Comparison of ENCODE assay signal across 18 cellular contexts in the genomic region with DNA sequence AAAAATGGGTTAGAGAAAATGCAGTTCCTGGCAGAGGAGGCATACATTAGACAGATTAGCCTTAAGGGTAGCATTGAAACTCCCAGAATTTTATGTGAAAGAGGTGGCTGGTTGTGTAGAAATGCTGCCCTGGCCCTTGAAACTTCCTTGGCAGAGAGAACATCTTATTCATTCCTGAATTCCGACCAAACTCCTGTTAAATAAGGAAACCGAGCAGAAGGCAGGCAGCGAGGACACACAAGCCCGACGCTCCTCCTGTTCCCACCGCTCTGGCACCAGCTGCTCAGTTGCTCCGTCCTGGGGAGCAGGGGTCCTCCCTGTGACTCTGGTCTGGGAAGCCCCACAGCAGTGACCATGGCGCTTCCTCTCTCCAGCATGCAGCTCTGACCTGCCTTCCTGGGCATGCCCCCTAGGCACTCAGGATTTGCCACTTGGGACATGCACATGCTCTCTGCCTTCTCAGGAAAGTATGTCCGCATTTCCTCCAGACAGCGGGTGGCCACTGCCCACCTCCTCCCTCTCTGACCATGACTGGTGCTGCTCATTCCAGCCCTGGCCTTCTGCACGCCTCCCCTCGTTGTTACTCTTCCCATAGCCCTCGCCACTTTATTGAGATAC. TPM values are rescaled to one million over a fixed set of nuclear protein-coding genes. Genes with fewer than 3 reads are reported as not detected.
DNase-seq lines count a peak whose midpoint lies in the region; FAIRE-seq and TF ChIP-seq lines count a peak whose summit lies in the region.
"Had no signal": no experiment of that assay in that cellular context is flagged by ENCODE, and none has a peak within 500 bp of the region (broad histone marks: within the 10 kb centered on the region; RNA-seq: fewer than 3 reads in every experiment).

No MANE protein-coding gene starts in this region.

- H2AFZ ChIP-seq in Karpas-422 (ENCODE audit: low read length) = no peak overlapping the region

- H3K9me3 Mint-ChIP-seq in HFFc6 (no peaks in the 10 kb centered on the region), glutamatergic neuron (ENCODE audit: unreplicated experiment) (peaks cover 8% of the 10 kb centered on the region)

- no peak overlapping the region for H3K9ac ChIP-seq in Karpas-422 (ENCODE audit: low read length)

- H3K9me3 ChIP-seq in suprapubic skin = no peaks in the 10 kb centered on the region
- no peaks in the 10 kb centered on the region for H3K9me3 ChIP-seq in Karpas-422 (ENCODE audit: low read length)
- H3K9me3 ChIP-seq: testis had no signal

- H3K4me2 ChIP-seq in Karpas-422 (ENCODE audit: low read depth, low read length, poor library complexity, severe bottlenecking) = no peak overlapping the region

- H3K4me3 Mint-ChIP-seq in HFFc6 = peak overlapping the region; percentile 52
- H3K4me3 Mint-ChIP-seq in glutamatergic neuron (ENCODE audit: unreplicated experiment) = no peak overlapping the region
- H3K4me3 Mint-ChIP-seq: CD4-positive, CD25-positive, alpha-beta regulatory T cell; naive thymus-derived CD8-positive, alpha-beta T cell had no signal

- 48% methylated on average over 13 of the region's 13 CpGs for WGBS in suprapubic skin

- TF ChIP-seq CTCF in HFFc6 (IDR thresholded peaks at IDR 0.05) (no peak), bronchial epithelial cell (IDR thresholded peaks at IDR 0.05; ENCODE audit: insufficient read depth, low read length, severe bottlenecking) (no peak), glutamatergic neuron (IDR thresholded peaks at IDR 0.05; ENCODE audit: partially characterized antibody, unreplicated experiment) (no peak), suprapubic skin (IDR thresholded peaks at IDR 0.05) (no peak)

- H3K27me3 ChIP-seq in bronchial epithelial cell (ENCODE audit: control insufficient read depth, insufficient read depth, low read length) = no peaks in the 10 kb centered on the region
- no peaks in the 10 kb centered on the region for H3K27me3 ChIP-seq in suprapubic skin
- no peaks in the 10 kb centered on the region for H3K27me3 ChIP-seq in Karpas-422 (ENCODE audit: low read length)
- H3K27me3 ChIP-seq: testis had no signal

- H3K36me3 Mint-ChIP-seq in HFFc6 (ENCODE audit: low read depth) (peaks cover 18% of the 10 kb centered on the region), glutamatergic neuron (ENCODE audit: unreplicated experiment) (peaks cover 18% of the 10 kb centered on the region)

- H3K4me3 ChIP-seq in bronchial epithelial cell (ENCODE audit: low read depth, low read length) (no peak overlapping the region), suprapubic skin (peak overlapping the region; percentile 5), Karpas-422 (ENCODE audit: low read length) (no peak overlapping the region)
- H3K4me3 ChIP-seq: SK-N-MC, testis had no signal

- TF ChIP-seq POLR2A in suprapubic skin (IDR thresholded peaks at IDR 0.05) = no peak

- H3K4me1 ChIP-seq in suprapubic skin = peaks cover 12% of the 10 kb centered on the region
- H3K4me1 ChIP-seq in Karpas-422 (ENCODE audit: low read length) = no peaks in the 10 kb centered on the region
- H3K4me1 ChIP-seq: testis had no signal

- H3K4me1 Mint-ChIP-seq in HFFc6 (ENCODE audit: low read depth) (peaks cover 32% of the 10 kb centered on the region), glutamatergic neuron (ENCODE audit: low read depth, unreplicated experiment) (peaks cover 28% of the 10 kb centered on the region)

- H4K20me1 ChIP-seq in Karpas-422 (ENCODE audit: insufficient read depth, low read depth, low read length) = no peaks in the 10 kb centered on the region

- peak overlapping the region; percentile 72 for H3K27ac Mint-ChIP-seq in HFFc6
- peak overlapping the region; percentile 19 for H3K27ac Mint-ChIP-seq in glutamatergic neuron (ENCODE audit: unreplicated experiment)
- H3K27ac Mint-ChIP-seq: CD4-positive, CD25-positive, alpha-beta regulatory T cell; naive thymus-derived CD8-positive, alpha-beta T cell had no signal

- TF ChIP-seq EP300 in suprapubic skin (IDR thresholded peaks at IDR 0.05) = no peak

- H3K9me2 ChIP-seq in Karpas-422 (replicated peaks; ENCODE audit: insufficient read depth, low read length) = no peaks in the 10 kb centered on the region

- DNase-seq in HFFc6 (peak; percentile 26), bronchial epithelial cell (ENCODE audit: low read depth) (no peak), glutamatergic neuron (no peak), suprapubic skin (ENCODE audit: low spot score in 2 of 2) (no peak), Karpas-422 (no peak), NCI-H1092 treated with DMSO at 0.1 percent for 48 hours (lab: John Stamatoyannopoulos, UW) (no peak), NCI-H146 treated with DMSO at 0.1 percent for 48 hours (lab: John Stamatoyannopoulos, UW; ENCODE audit: unreplicated experiment) (no peak)
- DNase-seq: activated CD4-positive, alpha-beta T cell treated with anti-CD3 and anti-CD28 coated beads, Interleukin-2, amount 50 U/mL, for 4 hours; activated T-cell treated with anti-CD3 and anti-CD28 coated beads, Interleukin-2, amount 50 U/mL, for 48 hours; CD4-positive, CD25-positive, alpha-beta regulatory T cell; left ventricle myocardium superior; naive thymus-derived CD8-positive, alpha-beta T cell; NCI-H187; NCI-H510A treated with DMSO at 0.1 percent for 48 hours; retina; testis had no signal

- H3K27ac ChIP-seq in suprapubic skin (no peak overlapping the region), Karpas-422 (ENCODE audit: low read length) (no peak overlapping the region)
- H3K27ac ChIP-seq: SK-N-MC, testis had no signal

- FAIRE-seq in bronchial epithelial cell (lab: Jason Lieb, UNC) = peak; percentile 66
- FAIRE-seq: H54 had no signal

- H3K79me2 ChIP-seq in Karpas-422 (ENCODE audit: low read length) = no peaks in the 10 kb centered on the region

- no peaks in the 10 kb centered on the region for H3K36me3 ChIP-seq in bronchial epithelial cell (ENCODE audit: control insufficient read depth, insufficient read depth, low read length)
- H3K36me3 ChIP-seq in suprapubic skin = no peaks in the 10 kb centered on the region
- no peaks in the 10 kb centered on the region for H3K36me3 ChIP-seq in Karpas-422 (ENCODE audit: insufficient read depth, low read length)

- H3K27me3 Mint-ChIP-seq in HFFc6 (ENCODE audit: insufficient read depth) (no peaks in the 10 kb centered on the region; the same call in 1 of the 2 replicates), glutamatergic neuron (ENCODE audit: unreplicated experiment) (peaks cover 11% of the 10 kb centered on the region)
- H3K27me3 Mint-ChIP-seq: CD4-positive, CD25-positive, alpha-beta regulatory T cell had no signal

RNA-seq across cellular contexts. Expression of gene CLDN20, which starts 35.2 kb away (rescaled TPM):
- not detected for total RNA-seq in HFFc6 (2021; fragmentation: NEBNext Ultra II Directional; extraction: Animal tissue kit (Norgen Biotek cat#: 25700))
- not detected in 2 replicates for total RNA-seq in bronchial epithelial cell
- not detected for total RNA-seq in glutamatergic neuron (ENCODE audit: unreplicated experiment)
- not detected for total RNA-seq in suprapubic skin
- not detected in 2 replicates for total RNA-seq in Karpas-422 (2014; rRNA removed; shearing (Covaris generic); ENCODE audit: low replicate concordance)
- total RNA-seq: CD4-positive, CD25-positive, alpha-beta regulatory T cell; left ventricle myocardium superior; naive thymus-derived CD8-positive, alpha-beta T cell; testis had no signal
